ENCODE assay signal across 8 cellular contexts in the genomic region with DNA sequence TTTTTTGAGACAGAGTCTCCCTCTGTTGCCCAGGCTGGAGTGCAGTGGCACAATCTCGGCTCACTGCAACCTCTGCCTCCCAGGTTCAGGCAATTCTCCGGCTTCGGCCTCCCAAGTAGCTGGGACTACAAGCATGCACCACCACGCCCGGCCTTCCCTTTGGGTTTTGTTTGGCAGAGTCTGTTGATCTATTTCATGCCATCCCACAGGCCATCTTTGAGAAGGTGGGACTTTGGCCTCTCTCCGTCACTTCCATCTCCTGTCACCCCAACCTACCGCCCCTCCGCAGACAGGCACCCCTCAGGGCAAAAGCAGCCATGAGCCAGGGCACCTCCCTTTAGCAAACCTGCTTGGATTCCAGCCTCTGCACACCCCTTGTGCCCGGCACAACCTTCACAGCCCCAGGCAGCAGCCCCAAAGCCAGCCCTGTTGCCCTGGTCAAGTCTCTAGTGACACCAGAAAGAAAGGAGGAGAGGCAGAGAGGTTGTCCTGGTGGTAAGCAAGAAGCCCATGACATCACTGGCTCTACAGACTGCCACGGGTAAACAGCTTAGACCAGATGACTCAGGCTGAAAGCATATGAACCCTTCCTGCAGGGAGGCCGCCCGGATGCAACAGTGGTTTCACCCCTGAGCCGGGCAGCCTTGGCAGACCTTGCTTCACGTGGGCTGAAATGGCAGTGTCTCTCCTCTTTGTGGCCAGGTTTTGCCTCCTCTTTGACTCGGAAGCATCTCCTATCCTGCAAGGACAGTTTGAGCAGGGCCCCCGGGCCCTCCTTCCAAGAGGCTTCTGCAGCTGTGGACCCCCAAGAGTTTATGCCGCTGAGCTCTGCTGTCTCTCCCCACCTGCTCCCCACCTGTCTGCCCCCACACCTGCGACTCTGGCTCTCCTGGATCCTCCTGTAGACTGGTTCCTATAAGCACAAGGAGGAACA. TPM values are rescaled to one million over a fixed set of nuclear protein-coding genes. Genes with fewer than 3 reads are reported as not detected.
DNase-seq lines count a peak whose midpoint lies in the region; ATAC-seq and TF ChIP-seq lines count a peak whose summit lies in the region.

No MANE protein-coding gene starts in this region.

- no peak for TF ChIP-seq CTCF in Panc1 (IDR thresholded peaks at IDR 0.05)

- no TSS peak for BruUV-seq in Panc1 (replicated peaks; lab: Mats Ljungman, UMichigan)

- peak overlapping the region; percentile 66 for H3K27ac Mint-ChIP-seq in activated naive CD8-positive, alpha-beta T cell treated with anti-CD3 and anti-CD28 coated beads, Interleukin-2, amount 10 ng/mL, durations not matched to agents 7 days and 5 days

- 0 out of 2 replicates have a peak overlapping the region, but pooled peaks have one; percentile 10 for H3K27ac ChIP-seq in Panc1 (ENCODE audit: low read length)

- POLR2A ChIA-PET in Panc1 (lab: Charles Lee): interaction anchor here (0.7 to 0.8 kb wide), 2 partner anchors 10 to 92 kb away, joined by 3 read pairs; no protein-coding TSS in a partner anchor
- POLR2A ChIA-PET in activated naive CD8-positive, alpha-beta T cell treated with anti-CD3 and anti-CD28 coated beads, Interleukin-2, amount 10 ng/mL, durations not matched to agents 7 days and 5 days (lab: Charles Lee): no interaction called here

- peaks cover 4% of the 10 kb centered on the region for H3K27me3 Mint-ChIP-seq in activated naive CD8-positive, alpha-beta T cell treated with anti-CD3 and anti-CD28 coated beads, Interleukin-2, amount 10 ng/mL, durations not matched to agents 7 days and 5 days

- DNase-seq in ACHN: peak; percentile 97
- peak; percentile 46 for DNase-seq in Panc1 (ENCODE audit: low read depth, low spot score)
- DNase-seq in activated naive CD8-positive, alpha-beta T cell treated with anti-CD3 and anti-CD28 coated beads, Interleukin-2, amount 10 ng/mL, durations not matched to agents 7 days and 5 days: no peak
- peak; percentile 75 for DNase-seq in left cardiac atrium
- DNase-seq in retina: no peak
- DNase-seq in iPS-NIHi7 (ENCODE audit: extremely low spot score): no peak

- H3K4me1 ChIP-seq in Panc1 (ENCODE audit: control insufficient read depth, insufficient read depth, low read length) (peaks cover 26% of the 10 kb centered on the region), skeletal muscle satellite cell (ENCODE audit: control insufficient read depth, insufficient read depth, low read length) (peaks cover 40% of the 10 kb centered on the region)

- H3K4me3 Mint-ChIP-seq in activated naive CD8-positive, alpha-beta T cell treated with anti-CD3 and anti-CD28 coated beads, Interleukin-2, amount 10 ng/mL, durations not matched to agents 7 days and 5 days: peak overlapping the region; percentile 1

- H3K4me3 ChIP-seq in Panc1 (ENCODE audit: low read depth in 2 of 2, low read length in 2 of 2): peak overlapping the region in 1 of 2 experiments; percentile 40; a peak in 1 of 4 replicates
- H3K4me3 ChIP-seq in skeletal muscle satellite cell (ENCODE audit: low read length): peak overlapping the region; percentile 61

- no peaks in the 10 kb centered on the region for H3K36me3 Mint-ChIP-seq in activated naive CD8-positive, alpha-beta T cell treated with anti-CD3 and anti-CD28 coated beads, Interleukin-2, amount 10 ng/mL, durations not matched to agents 7 days and 5 days

- peak overlapping the region; percentile 78 for H3K9ac ChIP-seq in skeletal muscle satellite cell (ENCODE audit: low read depth, low read length)

- ATAC-seq in GM19351 (IDR thresholded peaks at IDR 0.05; ENCODE audit: unreplicated experiment) (peak; percentile 51), Panc1 (peak; percentile 87), left cardiac atrium (peak in 1 of 2 donors; percentile 66)
- peak; percentile 85 for ATAC-seq in activated naive CD8-positive, alpha-beta T cell treated with anti-CD3 and anti-CD28 coated beads, Interleukin-2, amount 10 ng/mL, durations not matched to agents 7 days and 5 days (ENCODE audit: low read depth)

- peaks cover 3% of the 10 kb centered on the region for H3K4me1 Mint-ChIP-seq in activated naive CD8-positive, alpha-beta T cell treated with anti-CD3 and anti-CD28 coated beads, Interleukin-2, amount 10 ng/mL, durations not matched to agents 7 days and 5 days

- H3K4me2 ChIP-seq in skeletal muscle satellite cell (ENCODE audit: low read length): peak overlapping the region; percentile 83

- intact Hi-C loops in Panc1 (cut with micrococcal nuclease; ENCODE audit: unreplicated experiment) (no loop called here), left cardiac atrium (cut with DNase I) (loop anchor here in 1 of 2 donors (10.0 kb wide), 1 partner anchor 68 kb away; no protein-coding TSS in a partner anchor)

- no peaks in the 10 kb centered on the region for H3K9me3 Mint-ChIP-seq in activated naive CD8-positive, alpha-beta T cell treated with anti-CD3 and anti-CD28 coated beads, Interleukin-2, amount 10 ng/mL, durations not matched to agents 7 days and 5 days

- CTCF ChIA-PET in Panc1 (lab: Charles Lee): interaction anchor here (0.5 to 0.8 kb wide), 3 partner anchors 9 to 134 kb away, joined by 3 read pairs; no protein-coding TSS in a partner anchor

- H3K27me3 ChIP-seq in Panc1 (ENCODE audit: control insufficient read depth, insufficient read depth, low read length) (no peaks in the 10 kb centered on the region), skeletal muscle satellite cell (ENCODE audit: control insufficient read depth, insufficient read depth, low read length) (no peaks in the 10 kb centered on the region)

- no peaks in the 10 kb centered on the region for H3K36me3 ChIP-seq in Panc1 (ENCODE audit: control insufficient read depth, insufficient read depth, low read length)
- no peaks in the 10 kb centered on the region for H3K36me3 ChIP-seq in skeletal muscle satellite cell (ENCODE audit: insufficient read depth, low read length)

- in situ Hi-C loops in ACHN (cut with HindIII; ENCODE audit: low pct_ligation_motif_present, low pct_unique_long_range_greater_than_20kb, low sequenced_read_pairs): no loop called here
- in situ Hi-C loops in Panc1 (cut with HindIII; ENCODE audit: low pct_unique_long_range_greater_than_20kb, low sequenced_read_pairs): no loop called here

- H3K9me3 ChIP-seq in Panc1 (ENCODE audit: control insufficient read depth, insufficient read depth, low read depth, low read length) (no peaks in the 10 kb centered on the region), skeletal muscle satellite cell (replicated peaks; ENCODE audit: low read length) (no peaks in the 10 kb centered on the region)

RNA-seq across cellular contexts. Expression of a gene that starts 8.1 kb away (rescaled TPM):
- total RNA-seq in Panc1 (2021; ENCODE audit: unreplicated experiment) (62.4 TPM), left cardiac atrium (100 to 1,000 TPM; 161 to 191 TPM)
- 50.2 TPM for polyA plus RNA-seq in Panc1 (2012; ENCODE audit: insufficient read length)
- total RNA-seq in activated naive CD8-positive, alpha-beta T cell treated with anti-CD3 and anti-CD28 coated beads, Interleukin-2, amount 10 ng/mL, durations not matched to agents 7 days and 5 days: 1 to 10 TPM; 5.0 to 6.0 TPM
- 44.4 and 67.9 TPM in 2 replicates for total RNA-seq in skeletal muscle satellite cell (2012; rRNA removed)

RNA-seq across cellular contexts. Expression of a gene that starts 30.3 kb away (rescaled TPM):
- 0.87 TPM for total RNA-seq in Panc1 (2021; ENCODE audit: unreplicated experiment)
- polyA plus RNA-seq in Panc1 (2012; ENCODE audit: insufficient read length): not detected
- under 1 TPM in 1 of 2 experiments, not detected in 1; 0.23 TPM for total RNA-seq in activated naive CD8-positive, alpha-beta T cell treated with anti-CD3 and anti-CD28 coated beads, Interleukin-2, amount 10 ng/mL, durations not matched to agents 7 days and 5 days
- total RNA-seq in left cardiac atrium: 1 to 10 TPM; 1.7 to 2.3 TPM
- total RNA-seq in skeletal muscle satellite cell (2012; rRNA removed): 1.0 and 1.5 TPM in 2 replicates

RNA-seq across cellular contexts. Expression of a gene that starts 46.4 kb away (rescaled TPM):
- total RNA-seq in Panc1 (2021; ENCODE audit: unreplicated experiment) (361 TPM), left cardiac atrium (100 to 1,000 TPM; 390 to 448 TPM)
- 472 TPM for polyA plus RNA-seq in Panc1 (2012; ENCODE audit: insufficient read length)
- total RNA-seq in activated naive CD8-positive, alpha-beta T cell treated with anti-CD3 and anti-CD28 coated beads, Interleukin-2, amount 10 ng/mL, durations not matched to agents 7 days and 5 days: 100 to 1,000 TPM; 193 to 222 TPM
- 306 and 332 TPM in 2 replicates for total RNA-seq in skeletal muscle satellite cell (2012; rRNA removed)

Comparison
In these comparisons a context has a peak if more than half of its experiments do, and no peak if none do; other contexts are left out.
1. DNase-seq: peak in ACHN (single experiment), Panc1 (single experiment) and left cardiac atrium (single experiment); none in activated naive CD8-positive, alpha-beta T cell treated with anti-CD3 and anti-CD28 coated beads, Interleukin-2, amount 10 ng/mL, durations not matched to agents 7 days and 5 days (single experiment), retina (single experiment) and iPS-NIHi7 (single experiment).